Comparison of ENCODE assay signal across 26 cellular contexts in the genomic region with DNA sequence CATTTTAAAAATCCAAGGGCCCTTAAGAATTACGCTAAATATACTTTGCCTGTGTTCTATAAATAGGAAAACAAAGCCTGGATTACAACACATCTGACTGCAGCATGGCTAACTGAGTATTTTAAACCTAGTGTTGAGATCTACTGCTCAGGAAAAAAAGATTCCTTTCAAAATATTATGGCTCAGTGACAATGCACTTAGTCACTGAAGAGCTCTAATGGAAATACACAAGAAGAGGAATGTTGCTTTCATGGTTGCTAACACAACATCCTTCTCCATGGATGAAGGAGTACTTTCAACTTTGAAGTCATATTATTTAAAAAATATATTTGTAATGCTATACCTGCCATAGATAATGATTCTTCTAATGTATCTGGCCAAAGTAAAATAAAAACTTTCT.
"Had no signal": no experiment of that assay in that cellular context is flagged by ENCODE, and none has a peak within 500 bp of the region (broad histone marks: within the 10 kb centered on the region; RNA-seq: fewer than 3 reads in every experiment).

No MANE protein-coding gene starts in this region.

- ATAC-seq: activated CD8-positive, alpha-beta memory T cell treated with anti-CD3 and anti-CD28 coated beads, Interleukin-2, amount 10 ng/mL, durations not matched to agents 7 days and 5 days; activated CD8-positive, alpha-beta T cell treated with anti-CD3 and anti-CD28 coated beads, Interleukin-2, amount 10 ng/mL, durations not matched to agents 7 days and 5 days; activated naive CD4-positive, alpha-beta T cell treated with anti-CD3 and anti-CD28 coated beads, Interleukin-2, amount 50 U/mL, for 72 hours; activated T-cell treated with anti-CD3 and anti-CD28 coated beads, Interleukin-2, amount 50 U/mL, for 72 hours; heart right ventricle; sciatic nerve; stimulated activated effector memory CD8-positive, alpha-beta T cell treated with anti-CD3 and anti-CD28 coated beads, Interleukin-12 subunit alpha, Interleukin-12 subunit beta, amount 100 ng/mL, for 72 hours; stimulated activated naive CD8-positive, alpha-beta T cell treated with anti-CD3 and anti-CD28 coated beads, Interleukin-15, amount 100 ng/mL, for 72 hours had no signal

- H3K36me3 Mint-ChIP-seq: activated CD8-positive, alpha-beta memory T cell treated with anti-CD3 and anti-CD28 coated beads, Interleukin-2, amount 10 ng/mL, durations not matched to agents 7 days and 5 days; activated naive CD4-positive, alpha-beta T cell treated with anti-CD3 and anti-CD28 coated beads, Interleukin-2, amount 50 U/mL, for 72 hours; stimulated activated effector memory CD8-positive, alpha-beta T cell treated with anti-CD3 and anti-CD28 coated beads, Interleukin-12 subunit alpha, Interleukin-12 subunit beta, amount 100 ng/mL, for 72 hours; type B pancreatic cell had no signal

- H3K27me3 Mint-ChIP-seq: activated B cell treated with CpG ODN at 0.5 μM for 24 hours; activated CD8-positive, alpha-beta memory T cell treated with anti-CD3 and anti-CD28 coated beads, Interleukin-2, amount 10 ng/mL, durations not matched to agents 7 days and 5 days; stimulated activated naive CD8-positive, alpha-beta T cell treated with anti-CD3 and anti-CD28 coated beads, Interleukin-15, amount 100 ng/mL, for 72 hours; type B pancreatic cell had no signal

- H3K27ac Mint-ChIP-seq: activated B cell treated with CpG ODN at 0.5 μM for 24 hours; activated CD8-positive, alpha-beta memory T cell treated with anti-CD3 and anti-CD28 coated beads, Interleukin-2, amount 10 ng/mL, durations not matched to agents 7 days and 5 days; activated CD8-positive, alpha-beta T cell treated with anti-CD3 and anti-CD28 coated beads, Interleukin-2, amount 10 ng/mL, durations not matched to agents 7 days and 5 days; activated naive CD4-positive, alpha-beta T cell treated with anti-CD3 and anti-CD28 coated beads, Interleukin-2, amount 50 U/mL, for 72 hours; activated T-cell treated with anti-CD3 and anti-CD28 coated beads, Interleukin-2, amount 50 U/mL, for 72 hours; nephron; stimulated activated effector memory CD8-positive, alpha-beta T cell treated with anti-CD3 and anti-CD28 coated beads, Interleukin-12 subunit alpha, Interleukin-12 subunit beta, amount 100 ng/mL, for 72 hours; stimulated activated naive CD8-positive, alpha-beta T cell treated with anti-CD3 and anti-CD28 coated beads, Interleukin-15, amount 100 ng/mL, for 72 hours; type B pancreatic cell had no signal

- H3K4me3 Mint-ChIP-seq: activated B cell treated with CpG ODN at 0.5 μM for 24 hours; activated CD8-positive, alpha-beta memory T cell treated with anti-CD3 and anti-CD28 coated beads, Interleukin-2, amount 10 ng/mL, durations not matched to agents 7 days and 5 days; activated CD8-positive, alpha-beta T cell treated with anti-CD3 and anti-CD28 coated beads, Interleukin-2, amount 10 ng/mL, durations not matched to agents 7 days and 5 days; activated T-cell treated with anti-CD3 and anti-CD28 coated beads, Interleukin-2, amount 50 U/mL, for 72 hours; nephron; stimulated activated effector memory CD8-positive, alpha-beta T cell treated with anti-CD3 and anti-CD28 coated beads, Interleukin-12 subunit alpha, Interleukin-12 subunit beta, amount 100 ng/mL, for 72 hours; stimulated activated naive CD8-positive, alpha-beta T cell treated with anti-CD3 and anti-CD28 coated beads, Interleukin-15, amount 100 ng/mL, for 72 hours; type B pancreatic cell had no signal

- DNase-seq: activated B cell treated with CpG ODN at 0.5 μM for 24 hours; activated CD4-positive, alpha-beta T cell treated with anti-CD3 and anti-CD28 coated beads, Interleukin-2, amount 50 U/mL, for 1 hour; activated CD8-positive, alpha-beta memory T cell treated with anti-CD3 and anti-CD28 coated beads, Interleukin-2, amount 10 ng/mL, durations not matched to agents 7 days and 5 days; activated CD8-positive, alpha-beta T cell treated with anti-CD3 and anti-CD28 coated beads, Interleukin-2, amount 10 ng/mL, durations not matched to agents 7 days and 5 days; activated naive CD4-positive, alpha-beta T cell; activated T-cell treated with anti-CD3 and anti-CD28 coated beads, Interleukin-2, amount 50 U/mL, for 72 hours; cerebellar nuclear complex; colonic mucosa; effector memory CD4-positive, alpha-beta T cell; foreskin melanocyte; heart right ventricle; left ventricle myocardium inferior; retina; stimulated activated CD4-positive, alpha-beta T cell treated with anti-CD3 and anti-CD28 coated beads, Interleukin-12 subunit alpha, Interleukin-12 subunit beta, amount 100 ng/mL, for 4 hours; stimulated activated CD4-positive, alpha-beta T cell treated with anti-CD3 and anti-CD28 coated beads, Interleukin-4, amount 100 ng/mL, for 24 hours; stimulated activated naive CD8-positive, alpha-beta T cell treated with anti-CD3 and anti-CD28 coated beads, Interleukin-15, amount 100 ng/mL, for 72 hours; substantia nigra; T-helper 2 cell; uterus had no signal

- H3K4me1 Mint-ChIP-seq: activated B cell treated with CpG ODN at 0.5 μM for 24 hours; activated CD8-positive, alpha-beta memory T cell treated with anti-CD3 and anti-CD28 coated beads, Interleukin-2, amount 10 ng/mL, durations not matched to agents 7 days and 5 days; nephron; stimulated activated effector memory CD8-positive, alpha-beta T cell treated with anti-CD3 and anti-CD28 coated beads, Interleukin-12 subunit alpha, Interleukin-12 subunit beta, amount 100 ng/mL, for 72 hours; stimulated activated naive CD8-positive, alpha-beta T cell treated with anti-CD3 and anti-CD28 coated beads, Interleukin-15, amount 100 ng/mL, for 72 hours had no signal

- H3K4me3 ChIP-seq: cardiac muscle cell, colonic mucosa, heart right ventricle, left ventricle myocardium inferior, skin epidermis, uterus had no signal

- H3K9me3 Mint-ChIP-seq: type B pancreatic cell had no signal
